8 cellular contexts compared by ENCODE assay signal in genomic region chr3:126522363-126522788, GRCh38. TPM values are rescaled to one million over a fixed set of nuclear protein-coding genes. Genes with fewer than 3 reads are reported as not detected.
DNase-seq lines count a peak whose midpoint lies in the region; ATAC-seq and TF ChIP-seq lines count a peak whose summit lies in the region.

No MANE protein-coding gene starts in this region.

- H3K4me1 Mint-ChIP-seq in CD4-positive, alpha-beta T cell (ENCODE audit: low read depth) = no peaks in the 10 kb centered on the region

- peaks cover 12% of the 10 kb centered on the region for H3K27me3 ChIP-seq in CD4-positive, alpha-beta T cell (ENCODE audit: control insufficient read depth, insufficient read depth, low read length)
- H3K27me3 ChIP-seq in HAP-1 (ENCODE audit: low read depth) (no peaks in the 10 kb centered on the region), PC-3 (ENCODE audit: low read length) (peaks cover 13% of the 10 kb centered on the region), gastroesophageal sphincter (peaks cover 54% of the 10 kb centered on the region), osteoblast (ENCODE audit: insufficient read depth, low read length) (peaks cover 24% of the 10 kb centered on the region), vagina (no peaks in the 10 kb centered on the region)

- H3K79me2 ChIP-seq in PC-3 (ENCODE audit: low read length) (no peaks in the 10 kb centered on the region), osteoblast (ENCODE audit: insufficient read depth, low read length) (no peaks in the 10 kb centered on the region)

- no peak overlapping the region for H3K27ac Mint-ChIP-seq in CD4-positive, alpha-beta T cell

- no peaks in the 10 kb centered on the region for H3K9me2 ChIP-seq in PC-3 (replicated peaks; ENCODE audit: low read length)

- H3K4me2 ChIP-seq in PC-3 (ENCODE audit: low read length) (no peak overlapping the region), osteoblast (ENCODE audit: insufficient read depth, low read length) (no peak overlapping the region)

- in situ Hi-C loops in HAP-1 (cut with MboI; ENCODE audit: low sequenced_read_pairs) = no loop called here

- H3K9me3 Mint-ChIP-seq in CD4-positive, alpha-beta T cell = no peaks in the 10 kb centered on the region

- no peaks in the 10 kb centered on the region for H3K4me1 ChIP-seq in HAP-1
- H3K4me1 ChIP-seq in PC-3 (ENCODE audit: insufficient read depth, low read length) = no peaks in the 10 kb centered on the region
- peaks cover 0 to 15% (median 10%) of the 10 kb centered on the region in 3 donors for H3K4me1 ChIP-seq in gastroesophageal sphincter
- H3K4me1 ChIP-seq in osteoblast (ENCODE audit: insufficient read depth, low read length) = no peaks in the 10 kb centered on the region
- peaks cover 13% of the 10 kb centered on the region for H3K4me1 ChIP-seq in vagina

- H3K27ac ChIP-seq in CD4-positive, alpha-beta T cell (ENCODE audit: low read depth, low read length) = no peak overlapping the region
- no peak overlapping the region for H3K27ac ChIP-seq in PC-3 (ENCODE audit: low read length)
- H3K27ac ChIP-seq in gastroesophageal sphincter = no peak overlapping the region
- no peak overlapping the region for H3K27ac ChIP-seq in osteoblast (ENCODE audit: low read depth, low read length)
- H3K27ac ChIP-seq in vagina = no peak overlapping the region

- no peaks in the 10 kb centered on the region for H3K36me3 Mint-ChIP-seq in CD4-positive, alpha-beta T cell (ENCODE audit: low read depth)

- H3K9ac ChIP-seq in PC-3 (ENCODE audit: low read length) = no peak overlapping the region

- 0% methylated on average over 1 of the region's 6 CpGs; no CpG with 5 or more reads in 1 of the 2 donors for WGBS in gastroesophageal sphincter (ENCODE audit: low coverage in 1 of 2), 2 donors

- H2AFZ ChIP-seq in PC-3 (ENCODE audit: low read length) = no peak overlapping the region
- no peak overlapping the region for H2AFZ ChIP-seq in osteoblast (ENCODE audit: low read length)

- BruUV-seq in PC-3 (replicated peaks; lab: Mats Ljungman, UMichigan) = no TSS peak

- TF ChIP-seq CTCF in CD4-positive, alpha-beta T cell (IDR thresholded peaks at IDR 0.05) = peak; percentile 91
- TF ChIP-seq CTCF in PC-3 (conservative IDR thresholded peaks at IDR 0.05; ENCODE audit: low read depth, low read length) = peak; percentile 81
- TF ChIP-seq CTCF in gastroesophageal sphincter (IDR thresholded peaks at IDR 0.05) = peak in 3 of 4 experiments; percentile 76 to 92 (median 79)
- peak; percentile 81 for TF ChIP-seq CTCF in osteoblast (IDR thresholded peaks at IDR 0.05; ENCODE audit: extremely low read depth, low read depth, low read length)
- TF ChIP-seq CTCF in vagina (IDR thresholded peaks at IDR 0.05) = peak; percentile 55 to 80 (median 75)

- POLR2A ChIA-PET in CD4-positive, alpha-beta T cell (lab: Charles Lee) = no interaction called here
- POLR2A ChIA-PET in PC-3 (lab: Charles Lee; ENCODE audit: unreplicated experiment) = no interaction called here

- intact Hi-C loops in CD4-positive, alpha-beta T cell (cut with DNase I, micrococcal nuclease) = loop anchor here (1.0 to 5.0 kb wide), 3 partner anchors 932 to 1025 kb away; no protein-coding TSS in a partner anchor
- intact Hi-C loops in PC-3 (cut with micrococcal nuclease) = no loop called here
- intact Hi-C loops in vagina (cut with DNase I) = no loop called here

- CTCF ChIA-PET in CD4-positive, alpha-beta T cell (lab: Charles Lee) = interaction anchor here (1.1 to 1.3 kb wide), 3 partner anchors 11 to 1022 kb away, joined by 3 to 4 read pairs (median 3); no protein-coding TSS in a partner anchor
- CTCF ChIA-PET in PC-3 (lab: Charles Lee) = no interaction called here

- H3K4me3 ChIP-seq in HAP-1 (no peak overlapping the region), PC-3 (ENCODE audit: low read length) (no peak overlapping the region), gastroesophageal sphincter (no peak overlapping the region), osteoblast (ENCODE audit: insufficient read depth, low read length) (no peak overlapping the region), vagina (no peak overlapping the region)

- DNase-seq in CD4-positive, alpha-beta T cell = peak; percentile 12 to 53 (median 24)
- DNase-seq in HAP-1 (ENCODE audit: low spot score in 2 of 2) = peak; percentile 28 to 76
- DNase-seq in PC-3 = peak; percentile 59
- DNase-seq in activated effector memory CD4-positive, alpha-beta T cell treated with Interleukin-2 at 50 U/mL for 16 hours = peak; percentile 15
- DNase-seq in osteoblast (ENCODE audit: insufficient read length, low spot score, missing footprints) = peak; percentile 99
- no peak for DNase-seq in vagina (ENCODE audit: extremely low spot score in 2 of 2)

- H3K4me3 Mint-ChIP-seq in CD4-positive, alpha-beta T cell = no peak overlapping the region

- no peak for TF ChIP-seq EP300 in gastroesophageal sphincter (IDR thresholded peaks at IDR 0.05)

- no peak for TF ChIP-seq POLR2A in gastroesophageal sphincter (IDR thresholded peaks at IDR 0.05)
- TF ChIP-seq POLR2A in vagina (IDR thresholded peaks at IDR 0.05) = no peak

- H3K27me3 Mint-ChIP-seq in CD4-positive, alpha-beta T cell = peaks cover 19% of the 10 kb centered on the region

- H3K36me3 ChIP-seq in HAP-1 (replicated peaks) = no peaks in the 10 kb centered on the region
- H3K36me3 ChIP-seq in PC-3 (ENCODE audit: low read depth, low read length) = no peaks in the 10 kb centered on the region
- H3K36me3 ChIP-seq in gastroesophageal sphincter = no peaks in the 10 kb centered on the region
- H3K36me3 ChIP-seq in osteoblast (ENCODE audit: insufficient read depth, low read length) = no peaks in the 10 kb centered on the region
- no peaks in the 10 kb centered on the region for H3K36me3 ChIP-seq in vagina

- H3K9me3 ChIP-seq in CD4-positive, alpha-beta T cell (ENCODE audit: control insufficient read depth, low read length) = no peaks in the 10 kb centered on the region
- H3K9me3 ChIP-seq in HAP-1 = no peaks in the 10 kb centered on the region
- no peaks in the 10 kb centered on the region for H3K9me3 ChIP-seq in PC-3 (ENCODE audit: low read length)
- no peaks in the 10 kb centered on the region for H3K9me3 ChIP-seq in gastroesophageal sphincter
- no peaks in the 10 kb centered on the region for H3K9me3 ChIP-seq in osteoblast (ENCODE audit: low read depth, low read length)
- H3K9me3 ChIP-seq in vagina = no peaks in the 10 kb centered on the region

- H4K20me1 ChIP-seq in PC-3 (ENCODE audit: low read length) (no peaks in the 10 kb centered on the region), osteoblast (ENCODE audit: insufficient read depth, low read length) (no peaks in the 10 kb centered on the region)

- ATAC-seq in CD4-positive, alpha-beta T cell (ENCODE audit: poor library complexity) = no peak
- ATAC-seq in PC-3 = peak; percentile 52
- ATAC-seq in gastroesophageal sphincter = peak; percentile 44
- ATAC-seq in GM21576 (IDR thresholded peaks at IDR 0.05; ENCODE audit: unreplicated experiment) = no peak

- no peaks in the 10 kb centered on the region for H3F3A ChIP-seq in PC-3 (ENCODE audit: low read length, unreplicated experiment)

RNA-seq across cellular contexts. Expression of gene CHST13, which starts 1.6 kb away (rescaled TPM):
- total RNA-seq in CD4-positive, alpha-beta T cell = not detected
- not detected in 2 replicates for total RNA-seq in PC-3 (2014; rRNA removed)
- 1 to 10 TPM in 1 of 4 donors, under 1 TPM in 2, not detected in 1; 0.52 to 1.4 (median 0.81) TPM for total RNA-seq in gastroesophageal sphincter
- under 0.01 TPM in 1 of 2 replicates, not detected in the other for total RNA-seq in osteoblast
- 4.2 TPM for total RNA-seq in vagina

RNA-seq across cellular contexts. Expression of gene UROC1, which starts 4.8 kb away (rescaled TPM):
- total RNA-seq in CD4-positive, alpha-beta T cell = not detected
- total RNA-seq in PC-3 (2014; rRNA removed) (not detected in 2 replicates), gastroesophageal sphincter (not detected), osteoblast (not detected in 2 replicates), vagina (not detected)

RNA-seq across cellular contexts. Expression of gene C3orf22, which starts 36.4 kb away (rescaled TPM):
- total RNA-seq in CD4-positive, alpha-beta T cell = not detected
- total RNA-seq in PC-3 (2014; rRNA removed) (not detected in 2 replicates), gastroesophageal sphincter (not detected), osteoblast (not detected in 2 replicates), vagina (not detected)

RNA-seq across cellular contexts. Expression of gene ZXDC, which starts 46.7 kb away (rescaled TPM):
- 10 to 100 TPM; 60.7 to 61.3 TPM for total RNA-seq in CD4-positive, alpha-beta T cell
- total RNA-seq in PC-3 (2014; rRNA removed) (15.4 and 18.7 TPM in 2 replicates), gastroesophageal sphincter (10 to 100 TPM; 25.9 to 47.6 (median 35.3) TPM), osteoblast (26.8 and 27.1 TPM in 2 replicates), vagina (36.8 TPM)

Comparison
In these comparisons a context has a peak if more than half of its experiments do, and no peak if none do; other contexts are left out.
1. ATAC-seq: peak in PC-3 (single experiment) and gastroesophageal sphincter (single experiment); none in CD4-positive, alpha-beta T cell (single experiment) and GM21576 (single experiment).
2. DNase-seq: peak in CD4-positive, alpha-beta T cell (10 of 10), HAP-1 (2 of 2), PC-3 (single experiment), activated effector memory CD4-positive, alpha-beta T cell treated with Interleukin-2 at 50 U/mL for 16 hours (single experiment) and osteoblast (single experiment); none in vagina (0 of 2).
3. intact Hi-C loops: an anchor here in CD4-positive, alpha-beta T cell (1.0 to 5.0 kb wide); none called in PC-3 and vagina.
4. Peak in every context shown above with its lines, with median percentiles within 50 percentile points of each other: CTCF ChIP-seq.